ENCODE assay signal across 1 cellular context in genomic region chr1:112706505-112707216, GRCh38.
TF ChIP-seq lines count a peak whose summit lies in the region.

TSS of gene RHOC (minus strand) at chr1:112707127. CDS start at chr1:112703799, 3,328 bp downstream.

TF ChIP-seq in GM12878, 131 proteins besides CTCF, POLR2A, EP300 and RAD21 (continued from another document):
- TF ChIP-seq SPI1 (IDR thresholded peaks at IDR 0.05; ENCODE audit: borderline replicate concordance, insufficient read depth, low read depth, low read length) (no peak), YBX1 (IDR thresholded peaks at IDR 0.05) (no peak), EGR1 (IDR thresholded peaks at IDR 0.05; ENCODE audit: borderline replicate concordance in 1 of 2, low read depth in 2 of 2, low read length in 2 of 2) (peak in 1 of 2 experiments; percentile 42; a peak in 1 of 3 replicates), GATAD2B (conservative IDR thresholded peaks at IDR 0.05; ENCODE audit: low read depth) (peak; percentile 39; the same call in 1 of the 2 replicates), CREB1 (IDR thresholded peaks at IDR 0.05; ENCODE audit: low read depth) (no peak), IKZF2 (IDR thresholded peaks at IDR 0.05) (peak; percentile 50 to 70; a peak in 3 of 4 replicates), ZBTB11 (CRISPR knock-in tag; IDR thresholded peaks at IDR 0.05) (no peak), NFXL1 (IDR thresholded peaks at IDR 0.05; ENCODE audit: borderline replicate concordance) (no peak), RB1 (IDR thresholded peaks at IDR 0.05; ENCODE audit: borderline replicate concordance) (no peak), NR2C1 (IDR thresholded peaks at IDR 0.05) (0 out of 2 replicates have a peak, but pooled peaks have one; percentile 13), MLLT1 (IDR thresholded peaks at IDR 0.05) (peak; percentile 93), BRCA1 (IDR thresholded peaks at IDR 0.05; ENCODE audit: low read depth, low read length) (no peak), TCF3 (IDR thresholded peaks at IDR 0.05; ENCODE audit: borderline replicate concordance, insufficient read depth, low read depth, low read length) (0 out of 2 replicates have a peak, but pooled peaks have one; percentile 4), HSF1 (IDR thresholded peaks at IDR 0.05; ENCODE audit: low read depth, low read length) (no peak), SMC3 (IDR thresholded peaks at IDR 0.05; ENCODE audit: borderline replicate concordance, low read length) (no peak), DPF2 (IDR thresholded peaks at IDR 0.05) (no peak), POLR2AphosphoS5 (IDR thresholded peaks at IDR 0.05; ENCODE audit: low read length) (peak; percentile 37; the same call in 1 of the 2 replicates), PAX8 (IDR thresholded peaks at IDR 0.05) (no peak), E4F1 (IDR thresholded peaks at IDR 0.05; ENCODE audit: borderline replicate concordance, partially characterized antibody) (no peak), HCFC1 (IDR thresholded peaks at IDR 0.05; ENCODE audit: low read length) (no peak), YY1 (IDR thresholded peaks at IDR 0.05; ENCODE audit: low read depth, low read length) (no peak), BHLHE40 (IDR thresholded peaks at IDR 0.05; ENCODE audit: borderline replicate concordance in 1 of 2, low read depth in 2 of 2, low read length in 1 of 2) (peak in 1 of 2 experiments; percentile 38; a peak in 1 of 4 replicates), POU2F2 (IDR thresholded peaks at IDR 0.05; ENCODE audit: borderline replicate concordance, low read depth, low read length) (no peak), ZNF384 (IDR thresholded peaks at IDR 0.05; ENCODE audit: borderline replicate concordance, low read depth, low read length) (no peak), NRF1 (conservative IDR thresholded peaks at IDR 0.05; ENCODE audit: low read depth, low read length) (no peak), TAF1 (IDR thresholded peaks at IDR 0.05; ENCODE audit: borderline replicate concordance, low read depth, low read length) (no peak), SREBF1 (IDR thresholded peaks at IDR 0.05; ENCODE audit: low read length) (no peak), STAT1 (conservative IDR thresholded peaks at IDR 0.05) (no peak), SKIL (IDR thresholded peaks at IDR 0.05; ENCODE audit: low read depth, poor library complexity, severe bottlenecking) (no peak), ZNF592 (IDR thresholded peaks at IDR 0.05) (no peak)
